In the genomic region with DNA sequence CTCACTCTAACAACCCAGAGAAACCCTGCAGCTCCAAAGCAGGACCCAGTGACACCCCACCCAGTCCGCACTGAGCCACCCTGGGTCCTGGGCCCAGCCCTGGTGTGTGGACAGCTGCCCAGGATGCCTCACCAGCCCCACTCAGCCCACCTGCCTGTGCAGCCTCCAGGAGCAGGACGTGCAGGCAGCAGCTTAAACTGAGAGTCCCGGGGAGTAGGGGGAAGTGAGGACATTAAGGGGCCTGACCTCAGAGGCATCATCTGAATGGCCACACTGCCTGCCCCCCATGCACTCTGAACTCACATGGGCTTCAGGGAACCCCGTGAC, we compare ENCODE assay signal across 1 cellular context.
TF ChIP-seq lines count a peak whose summit lies in the region.

No MANE protein-coding gene starts in this region.

TF ChIP-seq in GM12878, 131 proteins besides CTCF, POLR2A, EP300 and RAD21:
- no peak for TF ChIP-seq TCF7 (IDR thresholded peaks at IDR 0.05; ENCODE audit: borderline replicate concordance)
- TF ChIP-seq LARP7 (IDR thresholded peaks at IDR 0.05) = no peak
- no peak for TF ChIP-seq HSF1 (IDR thresholded peaks at IDR 0.05; ENCODE audit: low read depth, low read length)
- TF ChIP-seq CREM (IDR thresholded peaks at IDR 0.05; ENCODE audit: low read depth) = no peak
- TF ChIP-seq SIX5 (IDR thresholded peaks at IDR 0.05; ENCODE audit: low read depth, low read length, severe bottlenecking) = no peak
- no peak for TF ChIP-seq ZBTB11 (CRISPR knock-in tag; IDR thresholded peaks at IDR 0.05)
- no peak for TF ChIP-seq TCF3 (IDR thresholded peaks at IDR 0.05; ENCODE audit: borderline replicate concordance, insufficient read depth, low read depth, low read length)
- TF ChIP-seq MXI1 (IDR thresholded peaks at IDR 0.05; ENCODE audit: low read depth, low read length) = no peak
- no peak for TF ChIP-seq STAT1 (conservative IDR thresholded peaks at IDR 0.05)
- no peak for TF ChIP-seq NR2C1 (IDR thresholded peaks at IDR 0.05)
TF ChIP-seq in GM12878: peak in this region for 0.
